1 cellular context compared by ENCODE assay signal in the genomic region with DNA sequence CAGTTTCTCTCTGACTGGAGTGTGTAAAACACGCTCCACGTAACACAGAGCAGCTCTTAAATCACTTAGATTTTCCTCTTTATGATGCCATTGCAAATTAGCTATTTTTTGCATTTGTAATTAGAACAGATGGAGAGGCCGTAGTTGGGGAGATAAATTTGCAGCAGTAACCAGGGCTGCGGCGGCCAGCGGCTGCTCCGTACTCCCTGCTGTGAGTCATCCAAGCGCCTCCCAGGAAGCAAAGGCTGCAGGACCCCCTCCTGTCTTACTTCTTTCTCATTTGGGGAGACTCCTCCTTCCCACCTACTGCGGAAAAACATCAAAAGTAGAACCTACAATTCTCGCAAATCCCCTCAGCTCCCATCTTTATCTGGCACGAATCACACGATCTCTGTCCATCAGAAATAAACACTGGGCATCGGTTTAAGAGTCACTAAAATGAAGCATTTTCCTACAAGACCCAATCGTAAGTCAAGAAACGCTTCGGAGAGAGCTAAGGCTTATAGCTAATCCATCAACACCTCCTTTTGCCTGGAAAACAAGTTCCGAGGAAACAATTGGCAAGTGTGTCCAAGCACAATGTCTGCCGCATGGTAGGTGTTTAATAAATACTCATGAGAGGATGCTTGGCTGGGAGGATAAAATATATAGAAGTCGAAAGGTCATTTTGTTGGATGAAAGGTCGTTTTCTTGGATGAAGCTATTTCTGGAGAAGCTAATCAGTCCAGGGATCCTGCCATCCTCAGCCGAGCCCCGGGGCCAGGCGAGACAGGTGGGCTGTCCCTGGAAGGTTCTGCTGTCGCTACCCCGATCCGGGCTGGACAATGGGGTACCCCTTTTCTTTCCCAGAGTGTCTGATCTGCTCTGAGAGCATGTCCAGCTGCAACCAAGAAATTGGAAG.
TF ChIP-seq lines count a peak whose summit lies in the region.

No MANE protein-coding gene starts in this region.

TF ChIP-seq in HepG2, 621 proteins besides CTCF, POLR2A, EP300 and RAD21:
- TF ChIP-seq NFRKB (IDR thresholded peaks at IDR 0.05), result no peak
- TF ChIP-seq ZSCAN31 (CRISPR knock-in tag; IDR thresholded peaks at IDR 0.05; ENCODE audit: low read depth), result no peak
- TF ChIP-seq, protein P1, sequence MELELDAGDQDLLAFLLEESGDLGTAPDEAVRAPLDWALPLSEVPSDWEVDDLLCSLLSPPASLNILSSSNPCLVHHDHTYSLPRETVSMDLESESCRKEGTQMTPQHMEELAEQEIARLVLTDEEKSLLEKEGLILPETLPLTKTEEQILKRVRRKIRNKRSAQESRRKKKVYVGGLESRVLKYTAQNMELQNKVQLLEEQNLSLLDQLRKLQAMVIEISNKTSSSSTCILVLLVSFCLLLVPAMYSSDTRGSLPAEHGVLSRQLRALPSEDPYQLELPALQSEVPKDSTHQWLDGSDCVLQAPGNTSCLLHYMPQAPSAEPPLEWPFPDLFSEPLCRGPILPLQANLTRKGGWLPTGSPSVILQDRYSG (CRISPR knock-in tag; IDR thresholded peaks at IDR 0.05), result no peak
- TF ChIP-seq ATF7-NPFF (CRISPR knock-in tag; IDR thresholded peaks at IDR 0.05; ENCODE audit: low read depth), result no peak
- TF ChIP-seq ZNF446 (CRISPR knock-in tag; IDR thresholded peaks at IDR 0.05), result no peak
- TF ChIP-seq, protein P2, sequence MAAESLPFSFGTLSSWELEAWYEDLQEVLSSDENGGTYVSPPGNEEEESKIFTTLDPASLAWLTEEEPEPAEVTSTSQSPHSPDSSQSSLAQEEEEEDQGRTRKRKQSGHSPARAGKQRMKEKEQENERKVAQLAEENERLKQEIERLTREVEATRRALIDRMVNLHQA (CRISPR knock-in tag; IDR thresholded peaks at IDR 0.05), result no peak
- TF ChIP-seq ZNF430 (CRISPR knock-in tag; IDR thresholded peaks at IDR 0.05), result no peak
- TF ChIP-seq ZNF329 (CRISPR knock-in tag; IDR thresholded peaks at IDR 0.05; ENCODE audit: low read depth), result no peak
- TF ChIP-seq ZNF761 (CRISPR knock-in tag; conservative IDR thresholded peaks at IDR 0.05), result no peak
- TF ChIP-seq, protein P3, sequence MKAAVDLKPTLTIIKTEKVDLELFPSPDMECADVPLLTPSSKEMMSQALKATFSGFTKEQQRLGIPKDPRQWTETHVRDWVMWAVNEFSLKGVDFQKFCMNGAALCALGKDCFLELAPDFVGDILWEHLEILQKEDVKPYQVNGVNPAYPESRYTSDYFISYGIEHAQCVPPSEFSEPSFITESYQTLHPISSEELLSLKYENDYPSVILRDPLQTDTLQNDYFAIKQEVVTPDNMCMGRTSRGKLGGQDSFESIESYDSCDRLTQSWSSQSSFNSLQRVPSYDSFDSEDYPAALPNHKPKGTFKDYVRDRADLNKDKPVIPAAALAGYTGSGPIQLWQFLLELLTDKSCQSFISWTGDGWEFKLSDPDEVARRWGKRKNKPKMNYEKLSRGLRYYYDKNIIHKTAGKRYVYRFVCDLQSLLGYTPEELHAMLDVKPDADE (CRISPR knock-in tag; IDR thresholded peaks at IDR 0.05), result no peak
- no peak for TF ChIP-seq MBD4 (IDR thresholded peaks at IDR 0.05; ENCODE audit: borderline replicate concordance, low read length)
- TF ChIP-seq ZNF230 (CRISPR knock-in tag; IDR thresholded peaks at IDR 0.05), result no peak
- TF ChIP-seq, protein P4, sequence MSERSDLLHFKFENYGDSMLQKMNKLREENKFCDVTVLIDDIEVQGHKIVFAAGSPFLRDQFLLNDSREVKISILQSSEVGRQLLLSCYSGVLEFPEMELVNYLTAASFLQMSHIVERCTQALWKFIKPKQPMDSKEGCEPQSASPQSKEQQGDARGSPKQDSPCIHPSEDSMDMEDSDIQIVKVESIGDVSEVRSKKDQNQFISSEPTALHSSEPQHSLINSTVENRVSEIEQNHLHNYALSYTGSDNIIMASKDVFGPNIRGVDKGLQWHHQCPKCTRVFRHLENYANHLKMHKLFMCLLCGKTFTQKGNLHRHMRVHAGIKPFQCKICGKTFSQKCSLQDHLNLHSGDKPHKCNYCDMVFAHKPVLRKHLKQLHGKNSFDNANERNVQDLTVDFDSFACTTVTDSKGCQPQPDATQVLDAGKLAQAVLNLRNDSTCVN (CRISPR knock-in tag; IDR thresholded peaks at IDR 0.05; ENCODE audit: borderline replicate concordance), result no peak
- no peak for TF ChIP-seq ZNF678 (CRISPR knock-in tag; IDR thresholded peaks at IDR 0.05)
- no peak for TF ChIP-seq SIX4 (CRISPR knock-in tag; IDR thresholded peaks at IDR 0.05)
- TF ChIP-seq, protein P5, sequence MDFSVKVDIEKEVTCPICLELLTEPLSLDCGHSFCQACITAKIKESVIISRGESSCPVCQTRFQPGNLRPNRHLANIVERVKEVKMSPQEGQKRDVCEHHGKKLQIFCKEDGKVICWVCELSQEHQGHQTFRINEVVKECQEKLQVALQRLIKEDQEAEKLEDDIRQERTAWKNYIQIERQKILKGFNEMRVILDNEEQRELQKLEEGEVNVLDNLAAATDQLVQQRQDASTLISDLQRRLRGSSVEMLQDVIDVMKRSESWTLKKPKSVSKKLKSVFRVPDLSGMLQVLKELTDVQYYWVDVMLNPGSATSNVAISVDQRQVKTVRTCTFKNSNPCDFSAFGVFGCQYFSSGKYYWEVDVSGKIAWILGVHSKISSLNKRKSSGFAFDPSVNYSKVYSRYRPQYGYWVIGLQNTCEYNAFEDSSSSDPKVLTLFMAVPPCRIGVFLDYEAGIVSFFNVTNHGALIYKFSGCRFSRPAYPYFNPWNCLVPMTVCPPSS (IDR thresholded peaks at IDR 0.05), result no peak
- TF ChIP-seq THAP11 (CRISPR knock-in tag; IDR thresholded peaks at IDR 0.05), result no peak
- TF ChIP-seq, protein P6, sequence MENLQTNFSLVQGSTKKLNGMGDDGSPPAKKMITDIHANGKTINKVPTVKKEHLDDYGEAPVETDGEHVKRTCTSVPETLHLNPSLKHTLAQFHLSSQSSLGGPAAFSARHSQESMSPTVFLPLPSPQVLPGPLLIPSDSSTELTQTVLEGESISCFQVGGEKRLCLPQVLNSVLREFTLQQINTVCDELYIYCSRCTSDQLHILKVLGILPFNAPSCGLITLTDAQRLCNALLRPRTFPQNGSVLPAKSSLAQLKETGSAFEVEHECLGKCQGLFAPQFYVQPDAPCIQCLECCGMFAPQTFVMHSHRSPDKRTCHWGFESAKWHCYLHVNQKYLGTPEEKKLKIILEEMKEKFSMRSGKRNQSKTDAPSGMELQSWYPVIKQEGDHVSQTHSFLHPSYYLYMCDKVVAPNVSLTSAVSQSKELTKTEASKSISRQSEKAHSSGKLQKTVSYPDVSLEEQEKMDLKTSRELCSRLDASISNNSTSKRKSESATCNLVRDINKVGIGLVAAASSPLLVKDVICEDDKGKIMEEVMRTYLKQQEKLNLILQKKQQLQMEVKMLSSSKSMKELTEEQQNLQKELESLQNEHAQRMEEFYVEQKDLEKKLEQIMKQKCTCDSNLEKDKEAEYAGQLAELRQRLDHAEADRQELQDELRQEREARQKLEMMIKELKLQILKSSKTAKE (CRISPR knock-in tag; IDR thresholded peaks at IDR 0.05; ENCODE audit: borderline replicate concordance), result no peak
- no peak for TF ChIP-seq ARNT2 (CRISPR knock-in tag; IDR thresholded peaks at IDR 0.05; ENCODE audit: low read depth)
TF ChIP-seq in HepG2: peak in this region for 0.
